ENCODE assay signal across 24 cellular contexts in the genomic region with DNA sequence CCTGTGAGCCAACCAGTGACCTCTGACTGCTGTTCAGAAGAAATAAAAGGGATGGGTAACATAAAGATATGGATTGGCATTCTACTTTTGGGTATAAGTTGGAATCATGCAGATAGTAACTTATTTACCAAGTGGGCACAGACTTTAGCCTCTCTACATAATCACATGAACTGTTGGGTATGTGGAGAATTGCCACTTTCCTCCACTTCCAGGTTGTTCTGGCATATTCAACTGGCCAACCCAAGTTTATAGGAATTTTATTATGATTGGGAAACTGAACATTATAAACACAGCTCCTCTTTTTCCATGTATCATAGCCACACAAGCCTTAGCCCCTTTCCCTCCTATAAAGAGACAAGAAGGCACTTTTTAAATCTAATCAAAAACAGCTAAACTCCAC.
DNase-seq lines count a peak whose midpoint lies in the region; ATAC-seq, FAIRE-seq and TF ChIP-seq lines count a peak whose summit lies in the region.
"Had no signal": no experiment of that assay in that cellular context is flagged by ENCODE, and none has a peak within 500 bp of the region (broad histone marks: within the 10 kb centered on the region; RNA-seq: fewer than 3 reads in every experiment).

No MANE protein-coding gene starts in this region.

- no peak overlapping the region for H2AFZ ChIP-seq in HepG2 (ENCODE audit: low read length)

- peaks cover under 1% of the 10 kb centered on the region for H3K27me3 Mint-ChIP-seq in T-helper 17 cell

- H3K36me3 Mint-ChIP-seq in T-helper 17 cell (ENCODE audit: low read depth) = no peaks in the 10 kb centered on the region
- H3K36me3 Mint-ChIP-seq: CD14-positive monocyte; CD8-positive, alpha-beta memory T cell had no signal

- H3K79me2 ChIP-seq in HepG2 (ENCODE audit: insufficient read depth, low read length) = no peaks in the 10 kb centered on the region

- H3K9me3 ChIP-seq in liver (ENCODE audit: control insufficient read depth in 4 of 4, low read length in 3 of 4) (no peaks in the 10 kb centered on the region), HepG2 (ENCODE audit: low read length) (no peaks in the 10 kb centered on the region), mucosa of descending colon (no peaks in the 10 kb centered on the region), T-helper 17 cell (ENCODE audit: control insufficient read depth, low read length, poor library complexity, severe bottlenecking) (no peaks in the 10 kb centered on the region)
- H3K9me3 ChIP-seq: BE2C, HAP-1 had no signal

- no peak overlapping the region for H3K4me3 Mint-ChIP-seq in T-helper 17 cell
- H3K4me3 Mint-ChIP-seq: CD14-positive monocyte; CD4-positive, alpha-beta T cell; CD8-positive, alpha-beta memory T cell; HFFc6 had no signal

- H3K27ac Mint-ChIP-seq in T-helper 17 cell = no peak overlapping the region
- H3K27ac Mint-ChIP-seq: CD14-positive monocyte; CD4-positive, alpha-beta T cell; CD8-positive, alpha-beta memory T cell; HFFc6 had no signal

- no peak for FAIRE-seq in HepG2 (lab: Jason Lieb, UNC)
- FAIRE-seq: A204.1, G401.6, GM12892, H54 had no signal

- H3K27ac ChIP-seq in liver (ENCODE audit: low read depth in 1 of 2, low read length in 2 of 2) (no peak overlapping the region), HepG2 (ENCODE audit: extremely low read length, insufficient read depth, low read length) (no peak overlapping the region)
- H3K27ac ChIP-seq: 22Rv1; BLaER1 treated with 17β-estradiol and CSF1 and Interleukin-3, amounts not matched to agents 10 nM and 100 nM had no signal

- H3K27me3 ChIP-seq in liver (ENCODE audit: control insufficient read depth in 4 of 4, insufficient read depth in 4 of 4, low read length in 3 of 4) (no peaks in the 10 kb centered on the region), HepG2 (ENCODE audit: control insufficient read depth in 1 of 2, insufficient read depth in 2 of 2, low read length in 2 of 2) (no peaks in the 10 kb centered on the region)
- H3K27me3 ChIP-seq: BE2C; BLaER1 treated with 17β-estradiol and CSF1 and Interleukin-3, amounts not matched to agents 10 nM and 100 nM had no signal

- intact Hi-C loops in HepG2 (cut with micrococcal nuclease; ENCODE audit: unreplicated experiment) = no loop called here
- intact Hi-C loops in mucosa of descending colon (cut with DNase I, micrococcal nuclease) = no loop called here

- H3K4me3 ChIP-seq in liver (ENCODE audit: low read depth in 1 of 3, low read length in 3 of 3) = no peak overlapping the region
- no peak overlapping the region for H3K4me3 ChIP-seq in HepG2 (replicated peaks in 1 of 3; ENCODE audit: insufficient read depth in 1 of 3, low read depth in 2 of 3, low read length in 3 of 3)
- no peak overlapping the region for H3K4me3 ChIP-seq in mucosa of descending colon
- H3K4me3 ChIP-seq: BLaER1 treated with 17β-estradiol and CSF1 and Interleukin-3, amounts not matched to agents 10 nM and 100 nM; HAP-1 had no signal

- H3K9ac ChIP-seq in liver (ENCODE audit: low read depth in 1 of 2, low read length in 2 of 2) (no peak overlapping the region), HepG2 (ENCODE audit: insufficient read depth, low read depth, low read length) (no peak overlapping the region)
- H3K9ac ChIP-seq: BLaER1 treated with 17β-estradiol and CSF1 and Interleukin-3, amounts not matched to agents 10 nM and 100 nM had no signal

- POLR2A ChIA-PET in HepG2 (lab: Yijun Ruan, JAX) = no interaction called here

- TF ChIP-seq CTCF in liver (IDR thresholded peaks at IDR 0.05; ENCODE audit: low read depth, low read length, missing input control) (no peak), HepG2 (CRISPR knock-in tag; IDR thresholded peaks at IDR 0.05) (no peak), mucosa of descending colon (IDR thresholded peaks at IDR 0.05) (no peak)

- H3K4me1 Mint-ChIP-seq in T-helper 17 cell = no peaks in the 10 kb centered on the region
- H3K4me1 Mint-ChIP-seq: CD14-positive monocyte; CD8-positive, alpha-beta memory T cell had no signal

- no peak for TF ChIP-seq EP300 in HepG2 (IDR thresholded peaks at IDR 0.05; ENCODE audit: low read depth in 2 of 2, low read length in 2 of 2)
- no peak for TF ChIP-seq EP300 in HepG2 (CRISPR knock-in tag; IDR thresholded peaks at IDR 0.05; ENCODE audit: borderline replicate concordance)

- H3K4me2 ChIP-seq in HepG2 (ENCODE audit: low read depth, low read length) = no peak overlapping the region
- H3K4me2 ChIP-seq: BLaER1 treated with 17β-estradiol and CSF1 and Interleukin-3, amounts not matched to agents 10 nM and 100 nM had no signal

- CTCF ChIA-PET in HepG2 (lab: Yijun Ruan, JAX; ENCODE audit: low intra/inter-chr PET ratio, low total read pairs) = no interaction called here

- ATAC-seq in HepG2 = no peak
- ATAC-seq in left lobe of liver = peak; percentile 50
- ATAC-seq in mucosa of descending colon = peak; percentile 82
- ATAC-seq in T-helper 17 cell = no peak

- DNase-seq in HepG2 (ENCODE audit: low spot score) (no peak), left lobe of liver (ENCODE audit: low spot score) (no peak), mucosa of descending colon (peak in 1 of 3 donors; percentile 72), anterior cingulate cortex (lab: John Stamatoyannopoulos, UW) (no peak), T-helper 17 cell (no peak), COR-L47 (lab: John Stamatoyannopoulos, UW) (no peak), retina (no peak)
- DNase-seq: BE2C; Calu3; CD4-positive, alpha-beta T cell; CD8-positive, alpha-beta memory T cell; DMS153; DND-41; GOT3; HFFc6 had no signal

- no peaks in the 10 kb centered on the region for H4K20me1 ChIP-seq in HepG2 (ENCODE audit: insufficient read depth, low read length)
- H4K20me1 ChIP-seq: BLaER1 treated with 17β-estradiol and CSF1 and Interleukin-3, amounts not matched to agents 10 nM and 100 nM had no signal

- H3K36me3 ChIP-seq in liver (ENCODE audit: control insufficient read depth in 4 of 4, insufficient read depth in 3 of 4, low read depth in 1 of 4, low read length in 3 of 4) (no peaks in the 10 kb centered on the region), HepG2 (replicated peaks in 1 of 2; ENCODE audit: control insufficient read depth in 1 of 2, insufficient read depth in 2 of 2, low read length in 2 of 2) (no peaks in the 10 kb centered on the region), mucosa of descending colon (ENCODE audit: low read depth) (no peaks in the 10 kb centered on the region)
- H3K36me3 ChIP-seq: BE2C; BLaER1 treated with 17β-estradiol and CSF1 and Interleukin-3, amounts not matched to agents 10 nM and 100 nM; HAP-1 had no signal

- BruUV-seq in HepG2 (replicated peaks; lab: Mats Ljungman, UMichigan) = no TSS peak

- no peaks in the 10 kb centered on the region for H3K4me1 ChIP-seq in liver (ENCODE audit: control insufficient read depth in 4 of 4, insufficient read depth in 4 of 4, low read length in 3 of 4)
- H3K4me1 ChIP-seq in HepG2 (ENCODE audit: insufficient read depth, low read length) = no peaks in the 10 kb centered on the region
- peaks cover 19% of the 10 kb centered on the region for H3K4me1 ChIP-seq in mucosa of descending colon (ENCODE audit: low read depth)
- H3K4me1 ChIP-seq: BE2C, HAP-1 had no signal

- TF ChIP-seq POLR2A in HepG2 (IDR thresholded peaks at IDR 0.05; ENCODE audit: insufficient read depth in 1 of 2, low read depth in 2 of 2, low read length in 2 of 2) = no peak

- TF ChIP-seq RAD21 in liver (IDR thresholded peaks at IDR 0.05) (no peak), HepG2 (CRISPR knock-in tag; IDR thresholded peaks at IDR 0.05) (no peak)

- in situ Hi-C loops in HepG2 (cut with HindIII; ENCODE audit: extremely low pct_ligation_motif_present, low pct_unique_long_range_greater_than_20kb) = no loop called here

TF ChIP-seq in liver, 16 proteins besides CTCF, POLR2A, EP300 and RAD21:
- TF ChIP-seq, protein P1, sequence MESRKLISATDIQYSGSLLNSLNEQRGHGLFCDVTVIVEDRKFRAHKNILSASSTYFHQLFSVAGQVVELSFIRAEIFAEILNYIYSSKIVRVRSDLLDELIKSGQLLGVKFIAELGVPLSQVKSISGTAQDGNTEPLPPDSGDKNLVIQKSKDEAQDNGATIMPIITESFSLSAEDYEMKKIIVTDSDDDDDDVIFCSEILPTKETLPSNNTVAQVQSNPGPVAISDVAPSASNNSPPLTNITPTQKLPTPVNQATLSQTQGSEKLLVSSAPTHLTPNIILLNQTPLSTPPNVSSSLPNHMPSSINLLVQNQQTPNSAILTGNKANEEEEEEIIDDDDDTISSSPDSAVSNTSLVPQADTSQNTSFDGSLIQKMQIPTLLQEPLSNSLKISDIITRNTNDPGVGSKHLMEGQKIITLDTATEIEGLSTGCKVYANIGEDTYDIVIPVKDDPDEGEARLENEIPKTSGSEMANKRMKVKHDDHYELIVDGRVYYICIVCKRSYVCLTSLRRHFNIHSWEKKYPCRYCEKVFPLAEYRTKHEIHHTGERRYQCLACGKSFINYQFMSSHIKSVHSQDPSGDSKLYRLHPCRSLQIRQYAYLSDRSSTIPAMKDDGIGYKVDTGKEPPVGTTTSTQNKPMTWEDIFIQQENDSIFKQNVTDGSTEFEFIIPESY (IDR thresholded peaks at IDR 0.05) = no peak
- TF ChIP-seq HNF4A (conservative IDR thresholded peaks at IDR 0.05) = peak; percentile 26 to 41
- TF ChIP-seq YY1 (IDR thresholded peaks at IDR 0.05) = peak; percentile 40
TF ChIP-seq in liver: peak in this region for 2.

TF ChIP-seq in HepG2, 621 proteins besides CTCF, POLR2A, EP300 and RAD21 (continues in another document):
- TF ChIP-seq ZNF782 (CRISPR knock-in tag; IDR thresholded peaks at IDR 0.05; ENCODE audit: borderline replicate concordance) = no peak
- no peak for TF ChIP-seq NONO (IDR thresholded peaks at IDR 0.05)
- no peak for TF ChIP-seq NONO (CRISPR knock-in tag; conservative IDR thresholded peaks at IDR 0.05)
- TF ChIP-seq EHMT2 (IDR thresholded peaks at IDR 0.05; ENCODE audit: borderline replicate concordance, low read depth, low read length) = no peak
- TF ChIP-seq HOXA3 (CRISPR knock-in tag; IDR thresholded peaks at IDR 0.05) = no peak
- TF ChIP-seq RFXAP (CRISPR knock-in tag; IDR thresholded peaks at IDR 0.05; ENCODE audit: borderline replicate concordance) = no peak
- TF ChIP-seq, protein P2, sequence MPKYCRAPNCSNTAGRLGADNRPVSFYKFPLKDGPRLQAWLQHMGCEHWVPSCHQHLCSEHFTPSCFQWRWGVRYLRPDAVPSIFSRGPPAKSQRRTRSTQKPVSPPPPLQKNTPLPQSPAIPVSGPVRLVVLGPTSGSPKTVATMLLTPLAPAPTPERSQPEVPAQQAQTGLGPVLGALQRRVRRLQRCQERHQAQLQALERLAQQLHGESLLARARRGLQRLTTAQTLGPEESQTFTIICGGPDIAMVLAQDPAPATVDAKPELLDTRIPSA (CRISPR knock-in tag; IDR thresholded peaks at IDR 0.05; ENCODE audit: borderline replicate concordance) = no peak
- TF ChIP-seq PAX8 (CRISPR knock-in tag; IDR thresholded peaks at IDR 0.05; ENCODE audit: borderline replicate concordance) = no peak

Comparison
In these comparisons a context has a peak if more than half of its experiments do, and no peak if none do; other contexts are left out.
1. ATAC-seq: peak in left lobe of liver (single experiment) and mucosa of descending colon (single experiment); none in HepG2 (single experiment) and T-helper 17 cell (single experiment).